In the genomic region with DNA sequence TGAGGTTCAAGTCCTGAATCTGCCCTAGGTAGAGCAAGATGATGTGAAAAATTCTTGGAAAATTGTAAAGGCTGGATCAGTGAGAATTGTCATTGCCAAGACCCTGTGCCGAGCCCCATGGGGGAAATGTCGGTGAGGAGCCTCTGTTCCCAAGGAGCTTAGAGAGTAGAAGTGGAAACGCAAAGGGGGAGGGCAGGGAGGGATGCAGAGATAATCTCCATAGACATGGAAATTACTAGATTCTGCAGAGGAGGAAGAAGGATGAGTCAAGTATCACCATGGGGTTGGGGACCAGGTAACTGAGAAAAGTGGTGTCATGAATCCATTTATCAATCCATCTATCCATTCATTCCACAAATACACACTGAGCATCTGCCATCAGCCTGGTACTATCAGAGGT, we compare ENCODE assay signal across 21 cellular contexts. TPM values are rescaled to one million over a fixed set of nuclear protein-coding genes. Genes with fewer than 3 reads are reported as not detected.
DNase-seq lines count a peak whose midpoint lies in the region; ATAC-seq, FAIRE-seq and TF ChIP-seq lines count a peak whose summit lies in the region.
"Had no signal": no experiment of that assay in that cellular context is flagged by ENCODE, and none has a peak within 500 bp of the region (broad histone marks: within the 10 kb centered on the region; RNA-seq: fewer than 3 reads in every experiment).

No MANE protein-coding gene starts in this region.

- FAIRE-seq in GM12892 (lab: Jason Lieb, UNC): peak; percentile 48

- CTCF ChIA-PET in WTC11 (lab: Charles Lee): no interaction called here

- no peak for TF ChIP-seq POLR2A in GM12892 (IDR thresholded peaks at IDR 0.05; ENCODE audit: low read depth, low read length)

- no peaks in the 10 kb centered on the region for H3K36me3 Mint-ChIP-seq in WTC11
- H3K36me3 Mint-ChIP-seq in osteocyte (ENCODE audit: unreplicated experiment): no peaks in the 10 kb centered on the region
- H3K36me3 Mint-ChIP-seq: CD4-positive, CD25-positive, alpha-beta regulatory T cell had no signal

- H3K27ac Mint-ChIP-seq in WTC11 (peak overlapping the region; percentile 3; the same call in 1 of the 2 replicates), osteocyte (ENCODE audit: unreplicated experiment) (no peak overlapping the region)

- H3K4me1 Mint-ChIP-seq in WTC11 (peaks cover 38% of the 10 kb centered on the region), osteocyte (ENCODE audit: unreplicated experiment) (peaks cover 28% of the 10 kb centered on the region)

- POLR2A ChIA-PET in WTC11 (lab: Charles Lee): interaction anchor here (0.6 kb wide), 1 partner anchor 177 kb away, joined by 3 read pairs; no protein-coding TSS in a partner anchor

- TF ChIP-seq CTCF in WTC11 (IDR thresholded peaks at IDR 0.05) (no peak), omental fat pad (IDR thresholded peaks at IDR 0.05) (no peak), osteocyte (IDR thresholded peaks at IDR 0.05) (no peak)

- 0 out of 2 replicates have a peak, but pooled peaks have one; percentile 19 for ATAC-seq in WTC11
- peak; percentile 28 for ATAC-seq in omental fat pad (ENCODE audit: low FRiP score)
- ATAC-seq: Panc1 had no signal

- H3K9me3 Mint-ChIP-seq in WTC11: no peaks in the 10 kb centered on the region
- H3K9me3 Mint-ChIP-seq in osteocyte (ENCODE audit: unreplicated experiment): no peaks in the 10 kb centered on the region
- H3K9me3 Mint-ChIP-seq: CD4-positive, CD25-positive, alpha-beta regulatory T cell; H9 had no signal

- H3K4me3 Mint-ChIP-seq in WTC11: no peak overlapping the region
- H3K4me3 Mint-ChIP-seq in osteocyte (ENCODE audit: unreplicated experiment): no peak overlapping the region
- H3K4me3 Mint-ChIP-seq: CD4-positive, CD25-positive, alpha-beta regulatory T cell; H9 had no signal

- H3K27me3 Mint-ChIP-seq in WTC11 (ENCODE audit: low read depth) (no peaks in the 10 kb centered on the region), osteocyte (ENCODE audit: unreplicated experiment) (no peaks in the 10 kb centered on the region)
- H3K27me3 Mint-ChIP-seq: CD4-positive, CD25-positive, alpha-beta regulatory T cell had no signal

- DNase-seq in activated CD8-positive, alpha-beta memory T cell treated with anti-CD3 and anti-CD28 coated beads for 24 hours: peak; percentile 15
- DNase-seq in activated CD8-positive, alpha-beta memory T cell treated with anti-CD3 and anti-CD28 coated beads, Interleukin-2, amount 50 U/mL, for 48 hours: no peak
- no peak for DNase-seq in GM12892 (ENCODE audit: insufficient read length)
- no peak for DNase-seq in WTC11 (ENCODE audit: low spot score)
- no peak for DNase-seq in omental fat pad (ENCODE audit: low spot score)
- DNase-seq in NOMO-1 treated with DMSO at 0.1 percent for 48 hours (lab: John Stamatoyannopoulos, UW; ENCODE audit: unreplicated experiment): no peak
- DNase-seq in osteocyte (ENCODE audit: extremely low spot score, unreplicated experiment): no peak
- DNase-seq in stimulated activated CD4-positive, alpha-beta T cell treated with anti-CD3 and anti-CD28 coated beads, Interleukin-15, amount 100 ng/mL, for 24 hours: no peak
- DNase-seq: CD4-positive, CD25-positive, alpha-beta regulatory T cell; H9; IMR-90; KG1; MG63; NCI-H1048; NCI-H1417; NCI-H1694 treated with DMSO at 0.1 percent for 48 hours; NCI-H2081; NCI-H2227 treated with DMSO at 0.1 percent for 48 hours; NCI-H526 treated with DMSO at 0.1 percent for 48 hours; SHP77 had no signal

TF ChIP-seq in WTC11, 78 proteins besides CTCF, POLR2A, EP300 and RAD21:
- TF ChIP-seq HMGA2 (CRISPR knock-in tag; IDR thresholded peaks at IDR 0.05) (no peak), ZNF671 (CRISPR knock-in tag; IDR thresholded peaks at IDR 0.05) (no peak), NFYB (CRISPR knock-in tag; conservative IDR thresholded peaks at IDR 0.05; ENCODE audit: low read depth) (no peak), GABPB1 (CRISPR knock-in tag; IDR thresholded peaks at IDR 0.05) (no peak), ZNF219 (CRISPR knock-in tag; IDR thresholded peaks at IDR 0.05; ENCODE audit: borderline replicate concordance) (no peak), RELA (CRISPR knock-in tag; IDR thresholded peaks at IDR 0.05; ENCODE audit: borderline replicate concordance) (no peak), TEAD4 (CRISPR knock-in tag; IDR thresholded peaks at IDR 0.05) (no peak), GRHL2 (CRISPR knock-in tag; IDR thresholded peaks at IDR 0.05; ENCODE audit: insufficient replicate concordance, severe bottlenecking) (no peak), ETV6 (CRISPR knock-in tag; IDR thresholded peaks at IDR 0.05) (no peak)
- TF ChIP-seq, protein P1, sequence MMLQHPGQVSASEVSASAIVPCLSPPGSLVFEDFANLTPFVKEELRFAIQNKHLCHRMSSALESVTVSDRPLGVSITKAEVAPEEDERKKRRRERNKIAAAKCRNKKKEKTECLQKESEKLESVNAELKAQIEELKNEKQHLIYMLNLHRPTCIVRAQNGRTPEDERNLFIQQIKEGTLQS (CRISPR knock-in tag; conservative IDR thresholded peaks at IDR 0.05): no peak
- TF ChIP-seq, protein P2, sequence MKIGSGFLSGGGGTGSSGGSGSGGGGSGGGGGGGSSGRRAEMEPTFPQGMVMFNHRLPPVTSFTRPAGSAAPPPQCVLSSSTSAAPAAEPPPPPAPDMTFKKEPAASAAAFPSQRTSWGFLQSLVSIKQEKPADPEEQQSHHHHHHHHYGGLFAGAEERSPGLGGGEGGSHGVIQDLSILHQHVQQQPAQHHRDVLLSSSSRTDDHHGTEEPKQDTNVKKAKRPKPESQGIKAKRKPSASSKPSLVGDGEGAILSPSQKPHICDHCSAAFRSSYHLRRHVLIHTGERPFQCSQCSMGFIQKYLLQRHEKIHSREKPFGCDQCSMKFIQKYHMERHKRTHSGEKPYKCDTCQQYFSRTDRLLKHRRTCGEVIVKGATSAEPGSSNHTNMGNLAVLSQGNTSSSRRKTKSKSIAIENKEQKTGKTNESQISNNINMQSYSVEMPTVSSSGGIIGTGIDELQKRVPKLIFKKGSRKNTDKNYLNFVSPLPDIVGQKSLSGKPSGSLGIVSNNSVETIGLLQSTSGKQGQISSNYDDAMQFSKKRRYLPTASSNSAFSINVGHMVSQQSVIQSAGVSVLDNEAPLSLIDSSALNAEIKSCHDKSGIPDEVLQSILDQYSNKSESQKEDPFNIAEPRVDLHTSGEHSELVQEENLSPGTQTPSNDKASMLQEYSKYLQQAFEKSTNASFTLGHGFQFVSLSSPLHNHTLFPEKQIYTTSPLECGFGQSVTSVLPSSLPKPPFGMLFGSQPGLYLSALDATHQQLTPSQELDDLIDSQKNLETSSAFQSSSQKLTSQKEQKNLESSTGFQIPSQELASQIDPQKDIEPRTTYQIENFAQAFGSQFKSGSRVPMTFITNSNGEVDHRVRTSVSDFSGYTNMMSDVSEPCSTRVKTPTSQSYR (CRISPR knock-in tag; IDR thresholded peaks at IDR 0.05): no peak
- TF ChIP-seq, protein P3, sequence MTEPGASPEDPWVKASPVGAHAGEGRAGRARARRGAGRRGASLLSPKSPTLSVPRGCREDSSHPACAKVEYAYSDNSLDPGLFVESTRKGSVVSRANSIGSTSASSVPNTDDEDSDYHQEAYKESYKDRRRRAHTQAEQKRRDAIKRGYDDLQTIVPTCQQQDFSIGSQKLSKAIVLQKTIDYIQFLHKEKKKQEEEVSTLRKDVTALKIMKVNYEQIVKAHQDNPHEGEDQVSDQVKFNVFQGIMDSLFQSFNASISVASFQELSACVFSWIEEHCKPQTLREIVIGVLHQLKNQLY (CRISPR knock-in tag; IDR thresholded peaks at IDR 0.05): no peak
- TF ChIP-seq, protein P4, sequence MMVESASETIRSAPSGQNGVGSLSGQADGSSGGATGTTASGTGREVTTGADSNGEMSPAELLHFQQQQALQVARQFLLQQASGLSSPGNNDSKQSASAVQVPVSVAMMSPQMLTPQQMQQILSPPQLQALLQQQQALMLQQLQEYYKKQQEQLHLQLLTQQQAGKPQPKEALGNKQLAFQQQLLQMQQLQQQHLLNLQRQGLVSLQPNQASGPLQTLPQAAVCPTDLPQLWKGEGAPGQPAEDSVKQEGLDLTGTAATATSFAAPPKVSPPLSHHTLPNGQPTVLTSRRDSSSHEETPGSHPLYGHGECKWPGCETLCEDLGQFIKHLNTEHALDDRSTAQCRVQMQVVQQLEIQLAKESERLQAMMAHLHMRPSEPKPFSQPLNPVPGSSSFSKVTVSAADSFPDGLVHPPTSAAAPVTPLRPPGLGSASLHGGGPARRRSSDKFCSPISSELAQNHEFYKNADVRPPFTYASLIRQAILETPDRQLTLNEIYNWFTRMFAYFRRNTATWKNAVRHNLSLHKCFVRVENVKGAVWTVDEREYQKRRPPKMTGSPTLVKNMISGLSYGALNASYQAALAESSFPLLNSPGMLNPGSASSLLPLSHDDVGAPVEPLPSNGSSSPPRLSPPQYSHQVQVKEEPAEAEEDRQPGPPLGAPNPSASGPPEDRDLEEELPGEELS (CRISPR knock-in tag; IDR thresholded peaks at IDR 0.05): no peak

RNA-seq across cellular contexts. Expression of a gene that starts 26.0 kb away (rescaled TPM):
- 59.6 TPM for polyA plus RNA-seq in GM12892 (2012; ENCODE audit: missing spikeins)
- total RNA-seq in WTC11 (2021): 31.4 to 55.1 TPM (median 33.1 TPM) in 3 replicates
- 10 to 100 TPM in 3 of 4 donors, 1 to 10 TPM in 1; 9.2 to 71.4 (median 41.4) TPM for total RNA-seq in omental fat pad
- total RNA-seq in osteocyte: 11.0 and 16.1 TPM in 2 replicates

RNA-seq across cellular contexts. Expression of a gene that starts 43.8 kb away (rescaled TPM):
- polyA plus RNA-seq in GM12892 (2012; ENCODE audit: missing spikeins): 55.8 TPM
- total RNA-seq in WTC11 (2021): 63.5 to 71.0 TPM (median 65.4 TPM) in 3 replicates
- 10 to 100 TPM; 19.6 to 32.0 (median 25.2) TPM for total RNA-seq in omental fat pad
- 39.8 and 42.8 TPM in 2 replicates for total RNA-seq in osteocyte
